Comparison of ENCODE assay signal across 28 cellular contexts in the genomic region with DNA sequence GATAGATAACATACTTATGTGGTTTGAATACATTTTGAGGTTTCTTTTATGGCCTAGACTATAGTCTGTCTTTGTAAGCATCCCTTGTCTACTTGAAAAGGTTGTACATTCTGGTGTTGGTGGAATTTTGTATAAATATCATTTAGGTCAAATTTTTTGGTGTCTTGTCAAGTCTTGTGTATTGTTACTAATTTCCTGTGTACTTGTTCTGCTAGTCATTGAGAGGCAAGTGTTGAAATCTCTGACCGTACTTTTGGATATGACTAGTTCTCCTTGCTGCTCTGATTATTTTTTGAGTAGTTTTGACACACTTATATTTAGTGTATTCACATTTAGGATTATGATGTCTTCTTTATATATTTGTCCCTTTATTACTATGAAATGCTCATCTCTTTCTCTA.
DNase-seq lines count a peak whose midpoint lies in the region; ATAC-seq and FAIRE-seq lines count a peak whose summit lies in the region.
"Had no signal": no experiment of that assay in that cellular context is flagged by ENCODE, and none has a peak within 500 bp of the region (broad histone marks: within the 10 kb centered on the region; RNA-seq: fewer than 3 reads in every experiment).

No MANE protein-coding gene starts in this region.

- peaks cover 11% of the 10 kb centered on the region; the same call in 1 of the 2 replicates for H3K79me2 ChIP-seq in Karpas-422 (ENCODE audit: low read length)

- no peak overlapping the region for H3K4me2 ChIP-seq in Karpas-422 (ENCODE audit: low read depth, low read length, poor library complexity, severe bottlenecking)
- H3K4me2 ChIP-seq: BLaER1 had no signal

- no peak overlapping the region for H3K4me3 ChIP-seq in Karpas-422 (ENCODE audit: low read length)
- H3K4me3 ChIP-seq: ascending aorta, BLaER1, esophagus squamous epithelium, heart right ventricle, spleen had no signal

- H3K27ac ChIP-seq in epithelial cell of prostate (no peak overlapping the region), Karpas-422 (ENCODE audit: low read length) (no peak overlapping the region)
- H3K27ac ChIP-seq: ascending aorta, BLaER1, esophagus squamous epithelium, heart right ventricle, spleen had no signal

- H3K27me3 ChIP-seq in Karpas-422 (ENCODE audit: low read length) = no peaks in the 10 kb centered on the region
- H3K27me3 ChIP-seq: ascending aorta, BLaER1, esophagus squamous epithelium, heart right ventricle, spleen had no signal

- H3K36me3 ChIP-seq in Karpas-422 (ENCODE audit: insufficient read depth, low read length) = peaks cover 5% of the 10 kb centered on the region

- no peaks in the 10 kb centered on the region for H4K20me1 ChIP-seq in Karpas-422 (ENCODE audit: insufficient read depth, low read depth, low read length)
- H4K20me1 ChIP-seq: BLaER1 had no signal

- no peaks in the 10 kb centered on the region for H3K9me2 ChIP-seq in Karpas-422 (replicated peaks; ENCODE audit: insufficient read depth, low read length)

- peaks cover 7% of the 10 kb centered on the region; the same call in 1 of the 2 replicates for H3K4me1 ChIP-seq in Karpas-422 (ENCODE audit: low read length)
- H3K4me1 ChIP-seq: ascending aorta, BLaER1, esophagus squamous epithelium, heart right ventricle, spleen had no signal

- peak; percentile 52 for DNase-seq in ELR (ENCODE audit: low read depth)
- DNase-seq in OCI-M1 (lab: John Stamatoyannopoulos, UW) = peak; percentile 45
- peak; percentile 0 for DNase-seq in epithelial cell of prostate (ENCODE audit: low read depth, low spot score)
- DNase-seq in superior temporal gyrus (ENCODE audit: extremely low spot score) = no peak
- no peak for DNase-seq in Karpas-422
- DNase-seq in NCI-H1092 treated with DMSO at 0.1 percent for 48 hours (lab: John Stamatoyannopoulos, UW) = no peak
- DNase-seq: activated B cell treated with CpG ODN at 0.5 μM for 24 hours; activated CD4-positive, alpha-beta T cell treated with anti-CD3 and anti-CD28 coated beads, Interleukin-2, amount 50 U/mL, for 4 hours; activated CD8-positive, alpha-beta memory T cell treated with anti-CD3 and anti-CD28 coated beads, Interleukin-2, amount 50 U/mL, for 4 hours; DMS79 treated with DMSO at 0.1 percent for 48 hours; effector CD8-positive, alpha-beta T cell; esophagus squamous epithelium; heart right ventricle; NCI-H2029 treated with DMSO at 0.1 percent for 48 hours; NCI-H446 treated with DMSO at 0.1 percent for 48 hours; retina; spleen; stimulated activated CD4-positive, alpha-beta T cell treated with anti-CD3 and anti-CD28 coated beads, Interleukin-4, amount 100 ng/mL, for 1 hour; stimulated activated naive B cell treated with anti-CD40 and anti-IgM and Interleukin-4, amounts not matched to agents 10 μg/mL and 1 μg/mL and 100 μg/mL, for 72 hours had no signal

- no peak for ATAC-seq in GM18519 (IDR thresholded peaks at IDR 0.05; ENCODE audit: low FRiP score, unreplicated experiment)
- ATAC-seq: activated naive CD4-positive, alpha-beta T cell treated with anti-CD3 and anti-CD28 coated beads, Interleukin-2, amount 50 U/mL, for 72 hours; activated T-helper 17 cell treated with anti-CD3 and anti-CD28 coated beads, Interleukin-2, amount 50 U/mL, for 72 hours; heart right ventricle; left lobe of liver; stimulated activated naive B cell treated with anti-CD40 and anti-IgM and Interleukin-4, amounts not matched to agents 10 μg/mL and 1 μg/mL and 100 μg/mL, for 72 hours had no signal

- H2AFZ ChIP-seq in Karpas-422 (ENCODE audit: low read length) = no peak overlapping the region

- no peaks in the 10 kb centered on the region for H3K9me3 ChIP-seq in Karpas-422 (ENCODE audit: low read length)
- H3K9me3 ChIP-seq: ascending aorta, esophagus squamous epithelium had no signal

- H3K9ac ChIP-seq in Karpas-422 (ENCODE audit: low read length) = no peak overlapping the region
- H3K9ac ChIP-seq: BLaER1 had no signal

- FAIRE-seq in islet of Langerhans (lab: Jason Lieb, UNC) = peak; percentile 93
- FAIRE-seq: GM12891, urothelium cell line had no signal

Comparison
In these comparisons a context has a peak if more than half of its experiments do, and no peak if none do; other contexts are left out.
1. DNase-seq: peak in ELR (single experiment), OCI-M1 (single experiment) and epithelial cell of prostate (single experiment); none in superior temporal gyrus (single experiment), Karpas-422 (single experiment) and NCI-H1092 treated with DMSO at 0.1 percent for 48 hours (single experiment).